Comparison of ENCODE assay signal across 13 cellular contexts in the genomic region with DNA sequence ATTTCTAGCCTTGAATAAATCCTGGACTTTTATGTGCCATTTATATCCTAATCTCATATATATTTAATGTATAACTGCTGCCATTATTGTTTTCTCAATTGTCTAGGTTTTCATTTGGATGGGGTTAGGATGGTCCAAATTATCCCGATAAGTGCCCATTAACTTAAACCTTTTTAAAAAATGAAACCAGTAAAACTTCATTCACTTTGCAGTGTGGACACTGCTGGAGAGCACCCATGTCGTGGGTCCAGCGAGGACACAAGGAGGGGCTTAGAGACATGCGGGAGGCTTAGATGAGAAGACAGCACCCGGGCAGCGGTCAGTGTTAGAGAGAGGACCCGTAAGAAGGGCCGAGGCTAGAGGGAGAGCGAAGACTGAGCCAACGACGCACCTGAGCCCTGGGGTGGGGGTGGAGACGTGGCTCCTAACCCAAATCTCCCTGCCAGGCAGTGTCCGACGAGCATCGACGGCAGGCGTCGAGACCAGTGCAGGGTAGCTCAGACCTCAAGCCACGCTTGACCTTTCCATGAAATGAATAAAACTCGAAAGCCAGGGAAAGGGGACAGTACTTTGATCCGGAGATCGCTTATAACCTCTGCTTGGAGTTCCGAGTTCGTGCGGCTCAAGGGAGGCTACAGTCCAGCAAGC. TPM values are rescaled to one million over a fixed set of nuclear protein-coding genes. Genes with fewer than 3 reads are reported as not detected.
DNase-seq lines count a peak whose midpoint lies in the region; ATAC-seq, FAIRE-seq and TF ChIP-seq lines count a peak whose summit lies in the region.
"Had no signal": no experiment of that assay in that cellular context is flagged by ENCODE, and none has a peak within 500 bp of the region (broad histone marks: within the 10 kb centered on the region; RNA-seq: fewer than 3 reads in every experiment).

No MANE protein-coding gene starts in this region.

- H3K9ac ChIP-seq in keratinocyte (ENCODE audit: control insufficient read depth, extremely low read depth, insufficient read depth, low read length): no peak overlapping the region
- H3K9ac ChIP-seq in mammary epithelial cell (ENCODE audit: insufficient read depth, low read length): no peak overlapping the region

- H3K9me3 ChIP-seq in A549 (no peaks in the 10 kb centered on the region), keratinocyte (ENCODE audit: control insufficient read depth, low read depth, low read length) (no peaks in the 10 kb centered on the region), mammary epithelial cell (replicated peaks; ENCODE audit: insufficient read depth, low read length) (no peaks in the 10 kb centered on the region)
- H3K9me3 ChIP-seq: stomach had no signal

- no peak for TF ChIP-seq EP300 in A549 (IDR thresholded peaks at IDR 0.05)

- intact Hi-C loops in activated CD8-positive, alpha-beta T cell treated with anti-CD3 and anti-CD28 coated beads for 36 hours (cut with micrococcal nuclease): loop anchor here (5.0 kb wide), 3 partner anchors 319 to 809 kb away; no protein-coding TSS in a partner anchor
- intact Hi-C loops in mammary epithelial cell (cut with micrococcal nuclease): loop anchor here (5.0 kb wide), 3 partner anchors 119 to 354 kb away; no protein-coding TSS in a partner anchor

- no peak overlapping the region for H3K27ac Mint-ChIP-seq in activated CD8-positive, alpha-beta T cell treated with anti-CD3 and anti-CD28 coated beads for 36 hours
- H3K27ac Mint-ChIP-seq: activated T-helper 2 cell treated with anti-CD3 and anti-CD28 coated beads, Interferon-gamma antibody, Interleukin-2, Interleukin-4, amounts not matched to agents 10 μg/mL and 5 μg/mL and 100 μg/mL, durations not matched to agents 14 hours and 24 hours and 36 hours had no signal

- H3K36me3 ChIP-seq in keratinocyte (ENCODE audit: control insufficient read depth in 2 of 2, extremely low read depth in 1 of 2, insufficient read depth in 2 of 2, low read length in 2 of 2) (no peaks in the 10 kb centered on the region), mammary epithelial cell (ENCODE audit: insufficient read depth, low read length) (no peaks in the 10 kb centered on the region)
- H3K36me3 ChIP-seq: cardiac muscle cell, stomach had no signal

- no peak for FAIRE-seq in A549 (lab: Jason Lieb, UNC)
- no peak for FAIRE-seq in keratinocyte (lab: Jason Lieb, UNC)
- FAIRE-seq: G401.6, K562 had no signal

- H3K9me3 Mint-ChIP-seq in activated CD8-positive, alpha-beta T cell treated with anti-CD3 and anti-CD28 coated beads for 36 hours: no peaks in the 10 kb centered on the region
- H3K9me3 Mint-ChIP-seq: activated T-helper 2 cell treated with anti-CD3 and anti-CD28 coated beads, Interferon-gamma antibody, Interleukin-2, Interleukin-4, amounts not matched to agents 10 μg/mL and 5 μg/mL and 100 μg/mL, durations not matched to agents 14 hours and 24 hours and 36 hours had no signal

- in situ Hi-C loops in mammary epithelial cell (cut with MboI; ENCODE audit: low sequenced_read_pairs in 2 of 2): loop anchor here (5.0 to 25.0 kb wide), 6 partner anchors 294 to 819 kb away; no protein-coding TSS in a partner anchor

- H3K36me3 Mint-ChIP-seq in activated CD8-positive, alpha-beta T cell treated with anti-CD3 and anti-CD28 coated beads for 36 hours (ENCODE audit: low read depth): no peaks in the 10 kb centered on the region

- peaks cover 75% of the 10 kb centered on the region for H3K27me3 Mint-ChIP-seq in activated CD8-positive, alpha-beta T cell treated with anti-CD3 and anti-CD28 coated beads for 36 hours

- peak overlapping the region; percentile 48 for H3K4me3 Mint-ChIP-seq in activated CD8-positive, alpha-beta T cell treated with anti-CD3 and anti-CD28 coated beads for 36 hours

- peak overlapping the region; percentile 93 for H3K4me2 ChIP-seq in A549
- H3K4me2 ChIP-seq in keratinocyte (ENCODE audit: control insufficient read depth, extremely low read depth, insufficient read depth, low read depth, low read length): peak overlapping the region; percentile 74
- no peak overlapping the region for H3K4me2 ChIP-seq in mammary epithelial cell (ENCODE audit: insufficient read depth, low read depth, low read length)

- BruUV-seq in mammary epithelial cell (replicated peaks; lab: Mats Ljungman, UMichigan): no TSS peak

- H4K20me1 ChIP-seq in keratinocyte (ENCODE audit: control insufficient read depth, extremely low read depth, insufficient read depth, low read length): no peaks in the 10 kb centered on the region
- no peaks in the 10 kb centered on the region for H4K20me1 ChIP-seq in mammary epithelial cell (ENCODE audit: insufficient read depth, low read length)

- H3K4me1 ChIP-seq in A549 (peaks cover 4% of the 10 kb centered on the region; the same call in 2 of the 3 replicates), keratinocyte (ENCODE audit: control insufficient read depth, extremely low read depth, insufficient read depth, low read length) (peaks cover 10% of the 10 kb centered on the region), mammary epithelial cell (ENCODE audit: insufficient read depth, low read length) (peaks cover 10% of the 10 kb centered on the region)

- WGBS in A549 (ENCODE audit: missing lambda C conversion rate): 39% methylated on average over 19 of the region's 25 CpGs
- WGBS in mammary epithelial cell (ENCODE audit: low coverage, missing lambda C conversion rate): 21% methylated on average over 25 of the region's 25 CpGs

- POLR2A ChIA-PET in A549 (lab: Yijun Ruan, JAX): no interaction called here
- POLR2A ChIA-PET in activated CD8-positive, alpha-beta T cell treated with anti-CD3 and anti-CD28 coated beads for 36 hours (lab: Charles Lee): no interaction called here

- H3K27ac ChIP-seq in A549: no peak overlapping the region
- H3K27ac ChIP-seq in keratinocyte (ENCODE audit: control insufficient read depth, insufficient read depth, low read length): no peak overlapping the region
- no peak overlapping the region for H3K27ac ChIP-seq in mammary epithelial cell (ENCODE audit: insufficient read depth, low read depth, low read length)
- H3K27ac ChIP-seq: cardiac muscle cell, stomach had no signal

- DNase-seq in A549 (ENCODE audit: low read depth in 1 of 2, low spot score in 1 of 2): no peak
- peak; percentile 27 for DNase-seq in GM10266 (ENCODE audit: extremely low spot score)
- no peak for DNase-seq in activated CD8-positive, alpha-beta T cell treated with anti-CD3 and anti-CD28 coated beads for 36 hours
- DNase-seq in keratinocyte (ENCODE audit: low read depth, low spot score): no peak
- DNase-seq in NCI-H146 treated with DMSO at 0.1 percent for 48 hours (lab: John Stamatoyannopoulos, UW; ENCODE audit: unreplicated experiment): no peak
- no peak for DNase-seq in mammary epithelial cell
- no peak for DNase-seq in NCI-H2171 treated with DMSO at 0.1 percent for 48 hours (lab: John Stamatoyannopoulos, UW)

- CTCF ChIA-PET in A549 (lab: Yijun Ruan, JAX): interaction anchor here (0.8 to 5.4 kb wide), 39 partner anchors 12 to 830 kb away, joined by 3 to 71 read pairs (median 6); no protein-coding TSS in a partner anchor
- CTCF ChIA-PET in activated CD8-positive, alpha-beta T cell treated with anti-CD3 and anti-CD28 coated beads for 36 hours (lab: Charles Lee): interaction anchor here (1.2 to 3.5 kb wide), 11 partner anchors 8 to 633 kb away, joined by 3 to 44 read pairs (median 6); a partner anchor contains a TSS
- CTCF ChIA-PET in mammary epithelial cell (lab: Charles Lee; ENCODE audit: low non-redundant PET): no interaction called here

- TF ChIP-seq RAD21 in A549 (conservative IDR thresholded peaks at IDR 0.05 in 1 of 2, IDR thresholded peaks at IDR 0.05 in 1 of 2): no peak

- H3K4me1 Mint-ChIP-seq in activated CD8-positive, alpha-beta T cell treated with anti-CD3 and anti-CD28 coated beads for 36 hours (ENCODE audit: low read depth): peaks cover 23% of the 10 kb centered on the region

- H3K27me3 ChIP-seq in keratinocyte (ENCODE audit: control insufficient read depth, extremely low read depth, insufficient read depth, low read length) (peaks cover 65% of the 10 kb centered on the region), mammary epithelial cell (ENCODE audit: insufficient read depth, low read length) (peaks cover 77% of the 10 kb centered on the region)

- TF ChIP-seq POLR2A in A549 (IDR thresholded peaks at IDR 0.05; ENCODE audit: low read length): no peak

- TF ChIP-seq CTCF in A549 (IDR thresholded peaks at IDR 0.05): no peak
- TF ChIP-seq CTCF in GM10266 (IDR thresholded peaks at IDR 0.05; ENCODE audit: control insufficient read depth, insufficient read depth, low read depth, missing control alignments): no peak
- no peak for TF ChIP-seq CTCF in activated CD8-positive, alpha-beta T cell treated with anti-CD3 and anti-CD28 coated beads for 36 hours (IDR thresholded peaks at IDR 0.05)
- TF ChIP-seq CTCF in keratinocyte (optimal IDR thresholded peaks at IDR 0.05 in 1 of 3, IDR thresholded peaks at IDR 0.05 in 1 of 3, conservative IDR thresholded peaks at IDR 0.05 in 1 of 3; ENCODE audit: extremely low read depth in 1 of 3, insufficient read depth in 2 of 3, low read length in 3 of 3): no peak
- TF ChIP-seq CTCF in mammary epithelial cell (conservative IDR thresholded peaks at IDR 0.05 in 1 of 2, IDR thresholded peaks at IDR 0.05 in 1 of 2; ENCODE audit: extremely low read depth in 1 of 2, insufficient read depth in 1 of 2, low read depth in 1 of 2, low read length in 2 of 2): no peak

- ATAC-seq in A549 (no peak), HG02970 (IDR thresholded peaks at IDR 0.05; ENCODE audit: low FRiP score, unreplicated experiment) (no peak)
- no peak for ATAC-seq in activated CD8-positive, alpha-beta T cell treated with anti-CD3 and anti-CD28 coated beads for 36 hours

- H3K4me3 ChIP-seq in A549 (no peak overlapping the region; the same call in 2 of the 3 replicates), keratinocyte (ENCODE audit: control insufficient read depth in 2 of 3, extremely low read depth in 1 of 3, insufficient read depth in 2 of 3, low read depth in 1 of 3, low read length in 3 of 3) (no peak overlapping the region), mammary epithelial cell (replicated peaks in 1 of 3; ENCODE audit: insufficient read depth in 1 of 3, low read depth in 2 of 3, low read length in 3 of 3) (no peak overlapping the region)
- H3K4me3 ChIP-seq: cardiac muscle cell, K562 had no signal

- H3K9me1 ChIP-seq in keratinocyte (ENCODE audit: control insufficient read depth, extremely low read depth, insufficient read depth, low read length): no peaks in the 10 kb centered on the region

- H2AFZ ChIP-seq in keratinocyte (ENCODE audit: control insufficient read depth, low read length) (no peak overlapping the region), mammary epithelial cell (ENCODE audit: low read depth, low read length) (no peak overlapping the region)

- no peaks in the 10 kb centered on the region for H3K79me2 ChIP-seq in keratinocyte (ENCODE audit: control insufficient read depth, insufficient read depth, low read length)
- H3K79me2 ChIP-seq in mammary epithelial cell (ENCODE audit: insufficient read depth, low read length): no peaks in the 10 kb centered on the region

- dilution Hi-C loops in keratinocyte (cut with MboI; ENCODE audit: extremely low pct_ligation_motif_present, low sequenced_read_pairs) (no loop called here), mammary epithelial cell (cut with HindIII; ENCODE audit: low sequenced_read_pairs) (loop anchor here (5.0 to 25.0 kb wide), 3 partner anchors 84 to 819 kb away; no protein-coding TSS in a partner anchor)

RNA-seq across cellular contexts. Expression of a gene that starts 9.0 kb away (rescaled TPM):
- 0.05 and 0.06 TPM in 2 replicates for polyA plus RNA-seq in A549 (2011; rRNA removed)
- 0.13 and 0.19 TPM in 2 replicates for polyA plus RNA-seq in A549 (2012; cell fraction: cytosol; rRNA removed)
- polyA plus RNA-seq in A549 (2012; cell fraction: nucleus; rRNA removed): 0.09 and 0.13 TPM in 2 replicates
- 0.62 to 0.92 TPM (median 0.90 TPM) in 3 replicates for polyA plus RNA-seq in A549 (2017; fragmentation: RNase III; extraction: RNeasy Plus Mini Kit Qiagen cat#74134 plus additional on column Dnase treatment)
- not detected in 2 replicates for polyA minus RNA-seq in A549 (2011; rRNA and poly(A)+ RNA removed)
- total RNA-seq in activated CD8-positive, alpha-beta T cell treated with anti-CD3 and anti-CD28 coated beads for 36 hours: not detected
- polyA plus RNA-seq in keratinocyte: 0.05 to 0.24 TPM (median 0.08 TPM) in 3 replicates
- 1.2 TPM for polyA plus RNA-seq in keratinocyte (2011; ENCODE audit: low read depth)
- polyA plus RNA-seq in keratinocyte (2011; cell fraction: cytosol; rRNA removed): 0.05 and 0.22 TPM in 2 replicates
- 0.15 and 0.28 TPM in 2 replicates for polyA plus RNA-seq in keratinocyte (2011; cell fraction: nucleus; rRNA removed)
- 0.68 and 1.5 TPM in 2 replicates for polyA plus RNA-seq in keratinocyte (2012; ENCODE audit: low replicate concordance)
- 1.0 TPM in 1 of 3 replicates, not detected in the others for polyA minus RNA-seq in keratinocyte
- not detected for polyA minus RNA-seq in keratinocyte (2011; cell fraction: cytosol; rRNA and poly(A)+ RNA removed)
- not detected in 2 replicates for polyA minus RNA-seq in keratinocyte (2011; cell fraction: nucleus; rRNA and poly(A)+ RNA removed)
- total RNA-seq in mammary epithelial cell: under 1 TPM in 1 of 2 donors, not detected in 1; 0.33 TPM
- not detected for polyA plus RNA-seq in mammary epithelial cell
- not detected for polyA minus RNA-seq in mammary epithelial cell
- total RNA-seq: activated T-helper 2 cell treated with anti-CD3 and anti-CD28 coated beads, Interferon-gamma antibody, Interleukin-2, Interleukin-4, amounts not matched to agents 10 μg/mL and 5 μg/mL and 100 μg/mL, durations not matched to agents 14 hours and 24 hours and 36 hours; cardiac muscle cell; stomach had no signal
- polyA plus RNA-seq: cardiac muscle cell, stomach had no signal
